Comparison of ENCODE assay signal across 1 cellular context in genomic region chr6:28981833-28982475, GRCh38.
TF ChIP-seq lines count a peak whose summit lies in the region.

No MANE protein-coding gene starts in this region.

TF ChIP-seq in K562, 482 proteins besides CTCF, POLR2A, EP300 and RAD21 (continued from another document and continues in another):
- TF ChIP-seq, protein P1, sequence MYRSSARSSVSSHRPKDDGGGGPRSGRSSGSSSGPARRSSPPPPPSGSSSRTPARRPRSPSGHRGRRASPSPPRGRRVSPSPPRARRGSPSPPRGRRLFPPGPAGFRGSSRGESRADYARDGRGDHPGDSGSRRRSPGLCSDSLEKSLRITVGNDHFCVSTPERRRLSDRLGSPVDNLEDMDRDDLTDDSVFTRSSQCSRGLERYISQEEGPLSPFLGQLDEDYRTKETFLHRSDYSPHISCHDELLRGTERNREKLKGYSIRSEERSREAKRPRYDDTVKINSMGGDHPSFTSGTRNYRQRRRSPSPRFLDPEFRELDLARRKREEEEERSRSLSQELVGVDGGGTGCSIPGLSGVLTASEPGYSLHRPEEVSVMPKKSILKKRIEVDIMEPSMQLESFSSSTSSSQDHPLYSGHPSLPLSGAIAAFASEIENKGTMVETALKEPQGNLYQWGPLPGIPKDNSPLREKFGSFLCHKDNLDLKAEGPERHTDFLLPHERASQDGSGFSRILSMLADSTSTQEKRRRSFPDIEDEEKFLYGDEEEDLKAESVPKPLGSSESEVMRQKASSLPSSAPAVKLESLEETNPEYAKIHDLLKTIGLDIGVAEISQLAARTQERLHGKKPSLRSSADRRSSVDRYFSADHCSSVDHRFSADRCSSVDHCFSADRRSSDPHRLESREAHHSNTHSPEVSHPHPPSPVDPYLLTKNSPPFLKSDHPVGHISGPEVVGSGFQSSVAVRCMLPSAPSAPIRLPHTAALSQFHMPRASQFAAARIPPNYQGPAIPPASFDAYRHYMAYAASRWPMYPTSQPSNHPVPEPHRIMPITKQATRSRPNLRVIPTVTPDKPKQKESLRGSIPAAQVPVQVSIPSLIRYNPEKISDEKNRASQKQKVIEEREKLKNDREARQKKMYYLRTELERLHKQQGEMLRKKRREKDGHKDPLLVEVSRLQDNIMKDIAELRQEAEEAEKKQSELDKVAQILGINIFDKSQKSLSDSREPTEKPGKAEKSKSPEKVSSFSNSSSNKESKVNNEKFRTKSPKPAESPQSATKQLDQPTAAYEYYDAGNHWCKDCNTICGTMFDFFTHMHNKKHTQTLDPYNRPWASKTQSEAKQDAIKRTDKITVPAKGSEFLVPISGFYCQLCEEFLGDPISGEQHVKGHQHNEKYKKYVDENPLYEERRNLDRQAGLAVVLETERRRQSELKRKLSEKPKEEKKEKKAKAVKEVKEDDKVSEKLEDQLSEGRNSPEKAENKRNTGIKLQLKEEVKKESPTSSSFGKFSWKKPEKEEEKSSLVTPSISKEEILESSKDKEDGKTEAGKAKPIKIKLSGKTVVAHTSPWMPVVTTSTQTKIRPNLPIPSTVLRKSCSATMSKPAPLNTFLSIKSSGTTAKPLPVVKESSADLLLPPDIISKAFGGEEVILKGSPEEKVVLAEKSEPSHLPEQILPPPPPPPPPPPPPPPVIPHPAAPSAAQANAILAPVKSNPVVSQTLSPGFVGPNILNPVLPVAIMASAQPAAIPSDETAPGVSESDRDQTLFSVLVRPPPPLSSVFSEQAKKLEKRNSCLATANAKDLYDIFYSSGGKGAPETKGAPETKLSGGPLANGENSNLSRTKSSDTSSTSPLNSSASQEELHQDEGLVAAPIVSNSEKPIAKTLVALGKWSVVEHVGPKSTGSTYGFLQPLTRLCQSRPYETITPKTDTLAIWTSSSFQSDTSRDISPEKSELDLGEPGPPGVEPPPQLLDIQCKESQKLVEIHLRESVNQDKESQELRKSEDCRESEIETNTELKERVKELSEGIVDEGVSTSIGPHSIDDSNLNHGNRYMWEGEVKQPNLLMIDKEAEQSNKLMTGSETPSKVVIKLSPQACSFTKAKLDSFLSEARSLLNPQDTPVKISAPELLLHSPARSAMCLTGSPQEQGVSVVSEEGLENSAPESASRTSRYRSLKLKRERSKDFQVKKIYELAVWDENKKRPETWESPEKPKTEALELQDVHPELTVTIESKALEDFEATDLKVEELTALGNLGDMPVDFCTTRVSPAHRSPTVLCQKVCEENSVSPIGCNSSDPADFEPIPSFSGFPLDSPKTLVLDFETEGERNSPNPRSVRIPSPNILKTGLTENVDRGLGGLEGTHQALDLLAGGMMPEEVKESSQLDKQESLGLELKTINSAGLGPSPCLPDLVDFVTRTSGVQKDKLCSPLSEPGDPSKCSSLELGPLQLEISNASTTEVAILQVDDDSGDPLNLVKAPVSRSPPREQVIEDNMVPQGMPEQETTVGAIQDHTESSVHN (IDR thresholded peaks at IDR 0.05; ENCODE audit: borderline replicate concordance in 1 of 2, low read depth in 1 of 2) = no peak
- TF ChIP-seq JUN (IDR thresholded peaks at IDR 0.05; ENCODE audit: borderline replicate concordance, low read depth, low read length) = no peak
- TF ChIP-seq JUN (CRISPR knock-in tag; IDR thresholded peaks at IDR 0.05; ENCODE audit: borderline replicate concordance) = peak; percentile 78; the same call in 1 of the 2 replicates
- peak; percentile 62; the same call in 1 of the 2 replicates for TF ChIP-seq ZFP30 (CRISPR knock-in tag; IDR thresholded peaks at IDR 0.05; ENCODE audit: borderline replicate concordance)
- TF ChIP-seq TARDBP (IDR thresholded peaks at IDR 0.05) = peak; percentile 90; the same call in 1 of the 2 replicates
- TF ChIP-seq ETS2 (tag; IDR thresholded peaks at IDR 0.05; ENCODE audit: borderline replicate concordance, poor library complexity, severe bottlenecking) = no peak
- TF ChIP-seq ETV6 (IDR thresholded peaks at IDR 0.05; ENCODE audit: borderline replicate concordance in 1 of 2, low read depth in 2 of 2, low read length in 1 of 2) = no peak
- peak; percentile 19; the same call in 1 of the 2 replicates for TF ChIP-seq ETV6 (CRISPR knock-in tag; IDR thresholded peaks at IDR 0.05; ENCODE audit: borderline replicate concordance)
- peak; percentile 24; the same call in 1 of the 2 replicates for TF ChIP-seq TEAD2 (tag; IDR thresholded peaks at IDR 0.05)
- TF ChIP-seq ATF6 (CRISPR knock-in tag; IDR thresholded peaks at IDR 0.05) = no peak
- TF ChIP-seq, protein P2, sequence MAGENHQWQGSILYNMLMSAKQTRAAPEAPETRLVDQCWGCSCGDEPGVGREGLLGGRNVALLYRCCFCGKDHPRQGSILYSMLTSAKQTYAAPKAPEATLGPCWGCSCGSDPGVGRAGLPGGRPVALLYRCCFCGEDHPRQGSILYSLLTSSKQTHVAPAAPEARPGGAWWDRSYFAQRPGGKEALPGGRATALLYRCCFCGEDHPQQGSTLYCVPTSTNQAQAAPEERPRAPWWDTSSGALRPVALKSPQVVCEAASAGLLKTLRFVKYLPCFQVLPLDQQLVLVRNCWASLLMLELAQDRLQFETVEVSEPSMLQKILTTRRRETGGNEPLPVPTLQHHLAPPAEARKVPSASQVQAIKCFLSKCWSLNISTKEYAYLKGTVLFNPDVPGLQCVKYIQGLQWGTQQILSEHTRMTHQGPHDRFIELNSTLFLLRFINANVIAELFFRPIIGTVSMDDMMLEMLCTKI (IDR thresholded peaks at IDR 0.05; ENCODE audit: partially characterized antibody) = no peak
- peak; percentile 77; the same call in 1 of the 2 replicates for TF ChIP-seq MAFF (IDR thresholded peaks at IDR 0.05; ENCODE audit: low read length)
- TF ChIP-seq, protein P3, sequence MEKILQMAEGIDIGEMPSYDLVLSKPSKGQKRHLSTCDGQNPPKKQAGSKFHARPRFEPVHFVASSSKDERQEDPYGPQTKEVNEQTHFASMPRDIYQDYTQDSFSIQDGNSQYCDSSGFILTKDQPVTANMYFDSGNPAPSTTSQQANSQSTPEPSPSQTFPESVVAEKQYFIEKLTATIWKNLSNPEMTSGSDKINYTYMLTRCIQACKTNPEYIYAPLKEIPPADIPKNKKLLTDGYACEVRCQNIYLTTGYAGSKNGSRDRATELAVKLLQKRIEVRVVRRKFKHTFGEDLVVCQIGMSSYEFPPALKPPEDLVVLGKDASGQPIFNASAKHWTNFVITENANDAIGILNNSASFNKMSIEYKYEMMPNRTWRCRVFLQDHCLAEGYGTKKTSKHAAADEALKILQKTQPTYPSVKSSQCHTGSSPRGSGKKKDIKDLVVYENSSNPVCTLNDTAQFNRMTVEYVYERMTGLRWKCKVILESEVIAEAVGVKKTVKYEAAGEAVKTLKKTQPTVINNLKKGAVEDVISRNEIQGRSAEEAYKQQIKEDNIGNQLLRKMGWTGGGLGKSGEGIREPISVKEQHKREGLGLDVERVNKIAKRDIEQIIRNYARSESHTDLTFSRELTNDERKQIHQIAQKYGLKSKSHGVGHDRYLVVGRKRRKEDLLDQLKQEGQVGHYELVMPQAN (IDR thresholded peaks at IDR 0.05; ENCODE audit: borderline replicate concordance) = 0 out of 2 replicates have a peak, but pooled peaks have one; percentile 30
- TF ChIP-seq, protein P4, sequence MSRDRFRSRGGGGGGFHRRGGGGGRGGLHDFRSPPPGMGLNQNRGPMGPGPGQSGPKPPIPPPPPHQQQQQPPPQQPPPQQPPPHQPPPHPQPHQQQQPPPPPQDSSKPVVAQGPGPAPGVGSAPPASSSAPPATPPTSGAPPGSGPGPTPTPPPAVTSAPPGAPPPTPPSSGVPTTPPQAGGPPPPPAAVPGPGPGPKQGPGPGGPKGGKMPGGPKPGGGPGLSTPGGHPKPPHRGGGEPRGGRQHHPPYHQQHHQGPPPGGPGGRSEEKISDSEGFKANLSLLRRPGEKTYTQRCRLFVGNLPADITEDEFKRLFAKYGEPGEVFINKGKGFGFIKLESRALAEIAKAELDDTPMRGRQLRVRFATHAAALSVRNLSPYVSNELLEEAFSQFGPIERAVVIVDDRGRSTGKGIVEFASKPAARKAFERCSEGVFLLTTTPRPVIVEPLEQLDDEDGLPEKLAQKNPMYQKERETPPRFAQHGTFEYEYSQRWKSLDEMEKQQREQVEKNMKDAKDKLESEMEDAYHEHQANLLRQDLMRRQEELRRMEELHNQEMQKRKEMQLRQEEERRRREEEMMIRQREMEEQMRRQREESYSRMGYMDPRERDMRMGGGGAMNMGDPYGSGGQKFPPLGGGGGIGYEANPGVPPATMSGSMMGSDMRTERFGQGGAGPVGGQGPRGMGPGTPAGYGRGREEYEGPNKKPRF (IDR thresholded peaks at IDR 0.05; ENCODE audit: low read depth, low read length) = no peak
- TF ChIP-seq, protein P5, sequence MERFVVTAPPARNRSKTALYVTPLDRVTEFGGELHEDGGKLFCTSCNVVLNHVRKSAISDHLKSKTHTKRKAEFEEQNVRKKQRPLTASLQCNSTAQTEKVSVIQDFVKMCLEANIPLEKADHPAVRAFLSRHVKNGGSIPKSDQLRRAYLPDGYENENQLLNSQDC (CRISPR knock-in tag; IDR thresholded peaks at IDR 0.05) = peak; percentile 69; the same call in 1 of the 2 replicates
- TF ChIP-seq, protein P6, sequence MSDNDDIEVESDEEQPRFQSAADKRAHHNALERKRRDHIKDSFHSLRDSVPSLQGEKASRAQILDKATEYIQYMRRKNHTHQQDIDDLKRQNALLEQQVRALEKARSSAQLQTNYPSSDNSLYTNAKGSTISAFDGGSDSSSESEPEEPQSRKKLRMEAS (CRISPR knock-in tag; IDR thresholded peaks at IDR 0.05) = peak; percentile 68; the same call in 1 of the 2 replicates
- TF ChIP-seq, protein P7, sequence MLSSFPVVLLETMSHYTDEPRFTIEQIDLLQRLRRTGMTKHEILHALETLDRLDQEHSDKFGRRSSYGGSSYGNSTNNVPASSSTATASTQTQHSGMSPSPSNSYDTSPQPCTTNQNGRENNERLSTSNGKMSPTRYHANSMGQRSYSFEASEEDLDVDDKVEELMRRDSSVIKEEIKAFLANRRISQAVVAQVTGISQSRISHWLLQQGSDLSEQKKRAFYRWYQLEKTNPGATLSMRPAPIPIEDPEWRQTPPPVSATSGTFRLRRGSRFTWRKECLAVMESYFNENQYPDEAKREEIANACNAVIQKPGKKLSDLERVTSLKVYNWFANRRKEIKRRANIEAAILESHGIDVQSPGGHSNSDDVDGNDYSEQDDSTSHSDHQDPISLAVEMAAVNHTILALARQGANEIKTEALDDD (IDR thresholded peaks at IDR 0.05) = peak; percentile 80
- peak; percentile 86 to 98 for TF ChIP-seq ARNT (IDR thresholded peaks at IDR 0.05)
- TF ChIP-seq SRSF7 (optimal IDR thresholded peaks at IDR 0.05; ENCODE audit: low read depth, low read length) = no peak
- peak; percentile 63 to 68; a peak in 3 of 4 replicates for TF ChIP-seq MNT (conservative IDR thresholded peaks at IDR 0.05)
- peak; percentile 69 for TF ChIP-seq CHD2 (IDR thresholded peaks at IDR 0.05; ENCODE audit: low read depth, low read length)
- no peak for TF ChIP-seq SAFB2 (IDR thresholded peaks at IDR 0.05; ENCODE audit: borderline replicate concordance, low read depth, low read length, severe bottlenecking)
- peak; percentile 89 for TF ChIP-seq TEAD4 (IDR thresholded peaks at IDR 0.05; ENCODE audit: low read length)
- no peak for TF ChIP-seq TEAD4 (CRISPR knock-in tag; IDR thresholded peaks at IDR 0.05; ENCODE audit: borderline replicate concordance)
- peak; percentile 61; the same call in 1 of the 2 replicates for TF ChIP-seq CXXC5 (CRISPR knock-in tag; IDR thresholded peaks at IDR 0.05)
- TF ChIP-seq GATA2 (CRISPR knock-in tag; IDR thresholded peaks at IDR 0.05) = no peak
- TF ChIP-seq, protein P8, sequence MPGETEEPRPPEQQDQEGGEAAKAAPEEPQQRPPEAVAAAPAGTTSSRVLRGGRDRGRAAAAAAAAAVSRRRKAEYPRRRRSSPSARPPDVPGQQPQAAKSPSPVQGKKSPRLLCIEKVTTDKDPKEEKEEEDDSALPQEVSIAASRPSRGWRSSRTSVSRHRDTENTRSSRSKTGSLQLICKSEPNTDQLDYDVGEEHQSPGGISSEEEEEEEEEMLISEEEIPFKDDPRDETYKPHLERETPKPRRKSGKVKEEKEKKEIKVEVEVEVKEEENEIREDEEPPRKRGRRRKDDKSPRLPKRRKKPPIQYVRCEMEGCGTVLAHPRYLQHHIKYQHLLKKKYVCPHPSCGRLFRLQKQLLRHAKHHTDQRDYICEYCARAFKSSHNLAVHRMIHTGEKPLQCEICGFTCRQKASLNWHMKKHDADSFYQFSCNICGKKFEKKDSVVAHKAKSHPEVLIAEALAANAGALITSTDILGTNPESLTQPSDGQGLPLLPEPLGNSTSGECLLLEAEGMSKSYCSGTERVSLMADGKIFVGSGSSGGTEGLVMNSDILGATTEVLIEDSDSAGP (CRISPR knock-in tag; IDR thresholded peaks at IDR 0.05) = peak; percentile 60; the same call in 1 of the 2 replicates
- TF ChIP-seq CSDE1 (IDR thresholded peaks at IDR 0.05) = peak in 1 of 2 experiments; percentile 92; a peak in 2 of 4 replicates
- TF ChIP-seq ZNF431 (CRISPR knock-in tag; IDR thresholded peaks at IDR 0.05) = no peak
- TF ChIP-seq, protein P9, sequence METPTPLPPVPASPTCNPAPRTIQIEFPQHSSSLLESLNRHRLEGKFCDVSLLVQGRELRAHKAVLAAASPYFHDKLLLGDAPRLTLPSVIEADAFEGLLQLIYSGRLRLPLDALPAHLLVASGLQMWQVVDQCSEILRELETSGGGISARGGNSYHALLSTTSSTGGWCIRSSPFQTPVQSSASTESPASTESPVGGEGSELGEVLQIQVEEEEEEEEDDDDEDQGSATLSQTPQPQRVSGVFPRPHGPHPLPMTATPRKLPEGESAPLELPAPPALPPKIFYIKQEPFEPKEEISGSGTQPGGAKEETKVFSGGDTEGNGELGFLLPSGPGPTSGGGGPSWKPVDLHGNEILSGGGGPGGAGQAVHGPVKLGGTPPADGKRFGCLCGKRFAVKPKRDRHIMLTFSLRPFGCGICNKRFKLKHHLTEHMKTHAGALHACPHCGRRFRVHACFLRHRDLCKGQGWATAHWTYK (CRISPR knock-in tag; IDR thresholded peaks at IDR 0.05) = no peak
- no peak for TF ChIP-seq HNRNPUL1 (IDR thresholded peaks at IDR 0.05; ENCODE audit: low read length)
- no peak for TF ChIP-seq EHMT2 (IDR thresholded peaks at IDR 0.05)
- TF ChIP-seq EWSR1 (IDR thresholded peaks at IDR 0.05; ENCODE audit: borderline replicate concordance, low read depth, partially characterized antibody) = no peak
- TF ChIP-seq FOXP1 (CRISPR knock-in tag; IDR thresholded peaks at IDR 0.05) = no peak
